15 cellular contexts compared by ENCODE assay signal in genomic region chr11:125262194-125262824, GRCh38.
DNase-seq lines count a peak whose midpoint lies in the region; ATAC-seq and TF ChIP-seq lines count a peak whose summit lies in the region.
"Had no signal": no experiment of that assay in that cellular context is flagged by ENCODE, and none has a peak within 500 bp of the region (broad histone marks: within the 10 kb centered on the region; RNA-seq: fewer than 3 reads in every experiment).

No MANE protein-coding gene starts in this region.

- H3K4me3 ChIP-seq in brain microvascular endothelial cell (ENCODE audit: low read depth, low read length) (no peak overlapping the region), left lung (no peak overlapping the region), spleen (no peak overlapping the region), breast epithelium (no peak overlapping the region)

- TF ChIP-seq POLR2A in spleen (IDR thresholded peaks at IDR 0.05) (no peak), breast epithelium (IDR thresholded peaks at IDR 0.05) (no peak)

- H3K27me3 ChIP-seq in brain microvascular endothelial cell (replicated peaks) (no peaks in the 10 kb centered on the region), left lung (peaks cover 0 to 45% of the 10 kb centered on the region in 2 donors), spleen (replicated peaks in 1 of 7) (peaks cover 0 to 57% (median 9%) of the 10 kb centered on the region in 7 donors), breast epithelium (peaks cover 0 to 13% of the 10 kb centered on the region in 2 donors)

- H3K4me1 ChIP-seq in left lung (peaks cover 0 to 2% of the 10 kb centered on the region in 2 donors), spleen (peaks cover 0 to 28% (median 12%) of the 10 kb centered on the region in 6 donors), breast epithelium (no peaks in the 10 kb centered on the region)

- TF ChIP-seq CTCF in brain microvascular endothelial cell (IDR thresholded peaks at IDR 0.05; ENCODE audit: low read depth, low read length, missing control alignments), result no peak
- TF ChIP-seq CTCF in left lung (IDR thresholded peaks at IDR 0.05), result no peak
- TF ChIP-seq CTCF in spleen (IDR thresholded peaks at IDR 0.05 in 8 of 11, conservative IDR thresholded peaks at IDR 0.05 in 3 of 11), result no peak
- TF ChIP-seq CTCF in breast epithelium (IDR thresholded peaks at IDR 0.05), result no peak

- H3K27ac ChIP-seq in brain microvascular endothelial cell (peak overlapping the region; percentile 82), left lung (peak overlapping the region; percentile 26 to 57), spleen (peak overlapping the region in 5 of 8 donors; percentile 46 to 73 (median 57)), breast epithelium (no peak overlapping the region)

- no peaks in the 10 kb centered on the region for H3K9me3 Mint-ChIP-seq in stimulated activated effector memory CD8-positive, alpha-beta T cell treated with anti-CD3 and anti-CD28 coated beads, Interleukin-12 subunit alpha, Interleukin-12 subunit beta, amount 100 ng/mL, for 72 hours

- no peaks in the 10 kb centered on the region for H3K4me1 Mint-ChIP-seq in stimulated activated effector memory CD8-positive, alpha-beta T cell treated with anti-CD3 and anti-CD28 coated beads, Interleukin-12 subunit alpha, Interleukin-12 subunit beta, amount 100 ng/mL, for 72 hours

- ATAC-seq in left lung, result no peak
- ATAC-seq in GM18907 (IDR thresholded peaks at IDR 0.05; ENCODE audit: unreplicated experiment), result no peak
- ATAC-seq in stimulated activated effector memory CD8-positive, alpha-beta T cell treated with anti-CD3 and anti-CD28 coated beads, Interleukin-12 subunit alpha, Interleukin-12 subunit beta, amount 100 ng/mL, for 72 hours, result no peak

- peak in 2 of 3 experiments; percentile 62 to 84 for DNase-seq in NCI-H1417 (lab: John Stamatoyannopoulos, UW)
- DNase-seq in NCI-H1417 treated with DMSO at 0.1 percent for 48 hours (lab: John Stamatoyannopoulos, UW), result no peak
- DNase-seq in brain microvascular endothelial cell, result no peak
- no peak for DNase-seq in left lung
- DNase-seq in spleen, result no peak
- DNase-seq in breast epithelium (ENCODE audit: low spot score in 2 of 2), result no peak
- no peak for DNase-seq in stimulated activated effector memory CD8-positive, alpha-beta T cell treated with anti-CD3 and anti-CD28 coated beads, Interleukin-12 subunit alpha, Interleukin-12 subunit beta, amount 100 ng/mL, for 72 hours (ENCODE audit: low spot score in 2 of 2)
- DNase-seq: 8988T; activated CD4-positive, alpha-beta T cell treated with anti-CD3 and anti-CD28 coated beads for 4 hours; activated T-cell treated with anti-CD3 and anti-CD28 coated beads, Interleukin-2, amount 50 U/mL, for 48 hours; COR-L47; Karpas-422; NCI-H2107; T-helper 2 cell had no signal

- no peak overlapping the region for H3K4me3 Mint-ChIP-seq in stimulated activated effector memory CD8-positive, alpha-beta T cell treated with anti-CD3 and anti-CD28 coated beads, Interleukin-12 subunit alpha, Interleukin-12 subunit beta, amount 100 ng/mL, for 72 hours

- no peaks in the 10 kb centered on the region for H3K36me3 ChIP-seq in brain microvascular endothelial cell (replicated peaks)
- no peaks in the 10 kb centered on the region for H3K36me3 ChIP-seq in left lung
- no peaks in the 10 kb centered on the region for H3K36me3 ChIP-seq in spleen
- H3K36me3 ChIP-seq in breast epithelium, result no peaks in the 10 kb centered on the region

- in situ Hi-C loops in brain microvascular endothelial cell (cut with HindIII; ENCODE audit: low pct_ligation_motif_present, low sequenced_read_pairs), result no loop called here

- H3K27ac Mint-ChIP-seq in stimulated activated effector memory CD8-positive, alpha-beta T cell treated with anti-CD3 and anti-CD28 coated beads, Interleukin-12 subunit alpha, Interleukin-12 subunit beta, amount 100 ng/mL, for 72 hours, result no peak overlapping the region

- no peaks in the 10 kb centered on the region for H3K36me3 Mint-ChIP-seq in stimulated activated effector memory CD8-positive, alpha-beta T cell treated with anti-CD3 and anti-CD28 coated beads, Interleukin-12 subunit alpha, Interleukin-12 subunit beta, amount 100 ng/mL, for 72 hours

- H3K9me3 ChIP-seq in left lung (no peaks in the 10 kb centered on the region), spleen (no peaks in the 10 kb centered on the region), breast epithelium (no peaks in the 10 kb centered on the region)

- 48 to 60% (median 55%) methylated on average over 20 of the region's 20 CpGs for WGBS in spleen, 5 donors

- intact Hi-C loops in left lung (cut with DNase I), result no loop called here
- intact Hi-C loops in spleen (cut with DNase I; ENCODE audit: low total_unique reads), result no loop called here
- intact Hi-C loops in breast epithelium (cut with DNase I; ENCODE audit: low total_unique reads), result no loop called here

Comparison
In these comparisons a context has a peak if more than half of its experiments do, and no peak if none do; other contexts are left out.
1. DNase-seq: peak in NCI-H1417 (2 of 3); none in NCI-H1417 treated with DMSO at 0.1 percent for 48 hours (single experiment), brain microvascular endothelial cell (single experiment), left lung (0 of 2), spleen (single experiment), breast epithelium (0 of 2) and stimulated activated effector memory CD8-positive, alpha-beta T cell treated with anti-CD3 and anti-CD28 coated beads, Interleukin-12 subunit alpha, Interleukin-12 subunit beta, amount 100 ng/mL, for 72 hours (0 of 2).
2. H3K27ac ChIP-seq: peak in brain microvascular endothelial cell (single experiment), left lung (2 of 2) and spleen (5 of 8); none in breast epithelium (0 of 2).